ENCODE assay signal across 26 cellular contexts in the genomic region with DNA sequence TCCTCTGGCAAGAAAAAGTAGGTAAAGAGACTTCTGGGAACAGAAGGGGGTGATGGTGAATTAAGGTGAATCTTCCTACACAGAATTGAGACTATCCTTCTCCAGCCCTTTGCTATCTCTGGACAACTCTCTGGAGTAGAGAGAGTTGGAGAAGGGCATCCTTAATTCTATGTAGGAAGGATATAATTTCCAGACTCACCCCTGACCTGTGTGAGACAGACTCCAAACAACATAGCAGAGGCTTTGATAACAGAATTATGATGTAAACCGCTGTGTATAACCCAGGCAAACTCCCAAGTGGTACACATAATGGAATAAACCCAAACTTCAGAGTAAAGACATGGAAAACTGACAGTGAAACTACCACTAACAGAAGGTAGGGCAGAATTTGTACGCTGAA.
"Had no signal": no experiment of that assay in that cellular context is flagged by ENCODE, and none has a peak within 500 bp of the region (broad histone marks: within the 10 kb centered on the region; RNA-seq: fewer than 3 reads in every experiment).

No MANE protein-coding gene starts in this region.

- H3K4me3 ChIP-seq: colonic mucosa, coronary artery, dorsolateral prefrontal cortex, esophagus muscularis mucosa, esophagus squamous epithelium, gastrocnemius medialis, gastroesophageal sphincter, heart left ventricle had no signal

- DNase-seq: colonic mucosa; cortex of kidney; dermis blood vessel endothelial cell; dorsolateral prefrontal cortex; effector CD4-positive, alpha-beta T cell; effector CD8-positive, alpha-beta T cell; effector memory CD4-positive, alpha-beta T cell; effector memory CD8-positive, alpha-beta T cell; endodermal cell; erythroblast; esophagus squamous epithelium; foreskin fibroblast; foreskin keratinocyte; foreskin melanocyte; gastrocnemius medialis; glutamatergic neuron; head of caudate nucleus; heart left ventricle had no signal

- H3K36me3 ChIP-seq: colonic mucosa, esophagus muscularis mucosa, esophagus squamous epithelium, gastrocnemius medialis, gastroesophageal sphincter, heart left ventricle had no signal

- H3K4me1 ChIP-seq: colonic mucosa, esophagus muscularis mucosa, esophagus squamous epithelium, foreskin keratinocyte, gastrocnemius medialis, gastroesophageal sphincter, heart left ventricle had no signal

- ATAC-seq: effector memory CD8-positive, alpha-beta T cell; esophagus mucosa; foreskin keratinocyte; gastrocnemius medialis; gastroesophageal sphincter; heart left ventricle had no signal

- H3K9me3 ChIP-seq: colonic mucosa, esophagus muscularis mucosa, esophagus squamous epithelium, gastrocnemius medialis, gastroesophageal sphincter, heart left ventricle had no signal

- H3K27me3 ChIP-seq: colonic mucosa, dorsolateral prefrontal cortex, esophagus muscularis mucosa, esophagus squamous epithelium, foreskin keratinocyte, gastrocnemius medialis, gastroesophageal sphincter, heart left ventricle had no signal

- H3K27ac ChIP-seq: colonic mucosa, coronary artery, dorsolateral prefrontal cortex, epithelial cell of prostate, esophagus muscularis mucosa, esophagus squamous epithelium, foreskin keratinocyte, gastrocnemius medialis, gastroesophageal sphincter, heart left ventricle had no signal

- FAIRE-seq: colon, endometrium, frontal cortex had no signal
